Comparison of ENCODE assay signal across 1 cellular context in the genomic region with DNA sequence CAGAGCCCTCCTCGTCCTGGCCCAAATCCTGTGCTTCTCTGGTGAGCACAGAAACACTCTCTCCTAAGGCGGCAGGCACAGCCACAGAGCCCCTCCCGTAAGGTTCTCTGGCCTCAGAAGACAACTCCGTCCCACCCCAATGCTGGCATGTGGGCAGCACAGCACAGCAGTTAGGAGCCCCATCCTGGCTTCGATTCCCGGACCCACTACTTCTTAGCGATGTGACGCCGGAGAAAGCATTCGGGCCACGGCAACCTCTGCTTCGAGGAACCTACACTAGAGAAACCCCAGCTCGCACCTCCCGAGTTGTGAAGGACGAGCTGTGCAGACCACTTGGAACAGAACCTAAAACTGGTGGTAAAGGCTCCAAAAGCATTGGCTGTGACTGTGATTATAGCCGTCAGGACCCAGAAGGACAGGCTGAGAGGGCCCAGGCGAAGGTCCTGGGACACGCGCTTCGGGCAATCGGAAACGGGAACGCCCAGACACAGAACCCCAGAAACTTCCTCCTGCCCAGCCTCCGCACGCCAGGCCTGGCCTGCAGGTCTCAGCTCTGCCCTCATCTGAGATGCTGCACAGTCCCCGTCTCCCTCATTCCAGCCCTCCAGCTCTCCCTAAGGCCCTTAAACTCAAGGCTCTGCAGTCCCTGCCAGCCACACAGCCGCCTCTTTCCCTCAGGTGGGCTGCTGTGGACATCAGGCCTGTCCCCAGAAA.
TF ChIP-seq lines count a peak whose summit lies in the region.

No MANE protein-coding gene starts in this region.

TF ChIP-seq in SK-N-SH, 30 proteins besides CTCF, POLR2A, EP300 and RAD21:
- TF ChIP-seq ELF1 (IDR thresholded peaks at IDR 0.05), result no peak
- no peak for TF ChIP-seq POLR2AphosphoS5 (IDR thresholded peaks at IDR 0.05; ENCODE audit: low read depth, low read length)
- TF ChIP-seq RCOR1 (IDR thresholded peaks at IDR 0.05; ENCODE audit: low read length), result no peak
- TF ChIP-seq, protein P1, sequence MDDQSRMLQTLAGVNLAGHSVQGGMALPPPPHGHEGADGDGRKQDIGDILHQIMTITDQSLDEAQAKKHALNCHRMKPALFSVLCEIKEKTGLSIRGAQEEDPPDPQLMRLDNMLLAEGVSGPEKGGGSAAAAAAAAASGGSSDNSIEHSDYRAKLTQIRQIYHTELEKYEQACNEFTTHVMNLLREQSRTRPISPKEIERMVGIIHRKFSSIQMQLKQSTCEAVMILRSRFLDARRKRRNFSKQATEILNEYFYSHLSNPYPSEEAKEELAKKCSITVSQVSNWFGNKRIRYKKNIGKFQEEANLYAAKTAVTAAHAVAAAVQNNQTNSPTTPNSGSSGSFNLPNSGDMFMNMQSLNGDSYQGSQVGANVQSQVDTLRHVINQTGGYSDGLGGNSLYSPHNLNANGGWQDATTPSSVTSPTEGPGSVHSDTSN (IDR thresholded peaks at IDR 0.05), result no peak
- no peak for TF ChIP-seq CHD2 (IDR thresholded peaks at IDR 0.05; ENCODE audit: low read length, partially characterized antibody)
TF ChIP-seq in SK-N-SH: peak in this region for 0.
